In the genomic region with DNA sequence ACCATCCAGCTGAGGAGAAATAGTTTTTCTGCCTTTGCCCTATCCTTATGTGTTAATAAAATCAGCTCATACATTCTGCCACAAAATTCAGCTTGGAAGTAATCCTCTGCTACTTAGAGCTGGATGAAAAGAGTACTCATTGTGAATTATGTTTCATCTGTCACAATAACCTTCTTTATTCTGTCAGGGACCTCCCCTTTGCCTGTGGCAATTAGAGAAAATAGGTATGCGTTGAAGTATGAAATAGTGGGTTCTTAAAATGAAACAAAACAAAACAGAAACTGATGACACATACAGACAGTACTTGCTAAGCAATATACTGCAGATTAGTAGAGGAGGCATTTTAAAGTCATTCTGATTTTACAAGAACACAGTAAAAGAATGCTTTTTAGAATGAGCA, we compare ENCODE assay signal across 1 cellular context.
TF ChIP-seq lines count a peak whose summit lies in the region.

No MANE protein-coding gene starts in this region.

TF ChIP-seq in IMR-90, 13 proteins besides CTCF, POLR2A, EP300 and RAD21 (continued from another document):
- TF ChIP-seq, protein P1, sequence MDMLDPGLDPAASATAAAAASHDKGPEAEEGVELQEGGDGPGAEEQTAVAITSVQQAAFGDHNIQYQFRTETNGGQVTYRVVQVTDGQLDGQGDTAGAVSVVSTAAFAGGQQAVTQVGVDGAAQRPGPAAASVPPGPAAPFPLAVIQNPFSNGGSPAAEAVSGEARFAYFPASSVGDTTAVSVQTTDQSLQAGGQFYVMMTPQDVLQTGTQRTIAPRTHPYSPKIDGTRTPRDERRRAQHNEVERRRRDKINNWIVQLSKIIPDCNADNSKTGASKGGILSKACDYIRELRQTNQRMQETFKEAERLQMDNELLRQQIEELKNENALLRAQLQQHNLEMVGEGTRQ (IDR thresholded peaks at IDR 0.05; ENCODE audit: low read depth, low read length): no peak
- TF ChIP-seq MAZ (IDR thresholded peaks at IDR 0.05; ENCODE audit: borderline replicate concordance, low read depth, low read length): no peak
